4 cellular contexts compared by ENCODE assay signal in genomic region chr21:13704988-13705387, GRCh38.
A peak's percentile ranks its signal among the peaks of the same experiment; 100 is the strongest.
DNase-seq lines count a peak whose midpoint lies in the region; ATAC-seq, FAIRE-seq and TF ChIP-seq lines count a peak whose summit lies in the region.
"Not testable (repeated sequence)": the region's sequence is repeated elsewhere in the genome, so short reads cannot be mapped to it uniquely, and the experiment has no call there.

No MANE protein-coding gene starts in this region.

- not testable (repeated sequence) for H3K27me3 Mint-ChIP-seq in GM23338 (ENCODE audit: insufficient read depth, low read depth, poor library complexity)

- TF ChIP-seq POLR2A in A549 (IDR thresholded peaks at IDR 0.05; ENCODE audit: low read length) = not testable (repeated sequence)

- DNase-seq in A549 (ENCODE audit: low read depth in 1 of 2, low spot score in 1 of 2); GM23338 (ENCODE audit: low spot score); Panc1 (ENCODE audit: low read depth, low spot score); left lobe of liver (ENCODE audit: low spot score): not testable (repeated sequence)

- peak; percentile 39 to 78; a peak in 4 of 6 replicates for ATAC-seq in A549
- ATAC-seq in GM23338 = peak; percentile 74
- ATAC-seq in Panc1 = peak; percentile 75
- ATAC-seq in left lobe of liver = peak; percentile 37

- not testable (repeated sequence) for H3K9me3 Mint-ChIP-seq in GM23338

- not testable (repeated sequence) for H3K4me2 ChIP-seq in A549, GM23338

- CTCF ChIA-PET in A549 (lab: Yijun Ruan, JAX); Panc1 (lab: Charles Lee): not testable (repeated sequence)

- not testable (repeated sequence) for BruUV-seq in Panc1 (replicated peaks; lab: Mats Ljungman, UMichigan)

- intact Hi-C loops in Panc1 (cut with micrococcal nuclease; ENCODE audit: unreplicated experiment) = not testable (repeated sequence)

- H3K27ac ChIP-seq in A549; GM23338 (ENCODE audit: low read depth); Panc1 (ENCODE audit: low read length): not testable (repeated sequence)

- H3K4me1 Mint-ChIP-seq in GM23338 = not testable (repeated sequence)

- in situ Hi-C loops in Panc1 (cut with HindIII; ENCODE audit: low pct_unique_long_range_greater_than_20kb, low sequenced_read_pairs) = not testable (repeated sequence)

- not testable (repeated sequence) for TF ChIP-seq CTCF in A549 (IDR thresholded peaks at IDR 0.05); GM23338 (conservative IDR thresholded peaks at IDR 0.05; ENCODE audit: low read depth in 2 of 2); Panc1 (IDR thresholded peaks at IDR 0.05)

- H3K27me3 ChIP-seq in GM23338 (ENCODE audit: insufficient read depth); Panc1 (ENCODE audit: control insufficient read depth, insufficient read depth, low read length): not testable (repeated sequence)

- H2AFZ ChIP-seq in GM23338 = not testable (repeated sequence)

- not testable (repeated sequence) for H3K4me3 ChIP-seq in A549; GM23338; Panc1 (ENCODE audit: low read depth in 2 of 2, low read length in 2 of 2)

- H3K4me1 ChIP-seq in A549; GM23338 (ENCODE audit: insufficient read depth); Panc1 (ENCODE audit: control insufficient read depth, insufficient read depth, low read length): not testable (repeated sequence)

- not testable (repeated sequence) for H3K9me3 ChIP-seq in A549; Panc1 (ENCODE audit: control insufficient read depth, insufficient read depth, low read depth, low read length)

- H3F3A ChIP-seq in GM23338 (replicated peaks; ENCODE audit: low read depth) = not testable (repeated sequence)

- not testable (repeated sequence) for H4K20me1 ChIP-seq in GM23338 (replicated peaks; ENCODE audit: insufficient read depth)

- H3K79me2 ChIP-seq in GM23338 (replicated peaks; ENCODE audit: insufficient read depth) = not testable (repeated sequence)

- WGBS in A549 (ENCODE audit: missing lambda C conversion rate) = no CpG with 5 or more reads among the region's 53 CpGs

- not testable (repeated sequence) for H3K36me3 ChIP-seq in GM23338 (ENCODE audit: insufficient read depth); Panc1 (ENCODE audit: control insufficient read depth, insufficient read depth, low read length)

- not testable (repeated sequence) for TF ChIP-seq RAD21 in A549 (conservative IDR thresholded peaks at IDR 0.05 in 1 of 2, IDR thresholded peaks at IDR 0.05 in 1 of 2)

- not testable (repeated sequence) for H3K9me2 ChIP-seq in GM23338 (ENCODE audit: insufficient read depth)

- TF ChIP-seq EP300 in A549 (IDR thresholded peaks at IDR 0.05) = not testable (repeated sequence)

- not testable (repeated sequence) for H3K4me3 Mint-ChIP-seq in GM23338

- not testable (repeated sequence) for FAIRE-seq in A549 (lab: Jason Lieb, UNC)

- POLR2A ChIA-PET in A549 (lab: Yijun Ruan, JAX); Panc1 (lab: Charles Lee): not testable (repeated sequence)

- H3K36me3 Mint-ChIP-seq in GM23338 (ENCODE audit: low read depth) = not testable (repeated sequence)

- not testable (repeated sequence) for H3K27ac Mint-ChIP-seq in GM23338
